18 cellular contexts compared by ENCODE assay signal in the genomic region with DNA sequence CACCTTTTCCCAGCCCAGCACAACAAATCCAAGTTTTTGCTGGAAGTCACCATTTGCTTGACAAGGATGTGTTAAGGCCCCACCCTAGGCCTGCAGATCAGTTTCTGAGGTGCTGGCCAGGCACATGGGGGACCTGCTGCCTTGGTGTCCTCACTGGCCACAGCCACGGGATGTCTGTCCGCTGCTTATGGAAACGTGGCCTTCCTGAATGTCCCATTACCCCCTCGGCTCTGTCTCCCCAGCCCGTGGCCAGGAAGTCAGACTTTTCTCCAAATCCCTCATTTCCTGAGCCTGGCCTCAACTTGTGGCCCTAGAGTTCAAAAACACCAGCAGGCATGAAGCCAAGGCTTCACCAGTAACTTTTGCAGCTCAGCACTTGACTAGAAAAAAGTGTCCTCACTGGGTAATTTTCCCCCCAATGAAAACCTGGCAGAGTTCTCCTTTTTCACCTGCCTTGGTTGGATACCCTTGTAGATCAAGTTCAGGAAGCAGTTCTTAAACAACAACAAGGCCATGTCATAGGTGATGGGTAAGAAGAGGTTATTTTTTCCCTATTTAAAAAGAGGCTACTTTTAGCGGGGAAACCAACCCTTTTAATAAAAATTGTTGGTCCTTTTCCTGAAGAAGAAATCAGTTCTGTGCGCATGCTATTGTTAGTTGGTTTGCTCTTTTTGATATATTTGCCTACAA.
DNase-seq lines count a peak whose midpoint lies in the region; ATAC-seq, FAIRE-seq and TF ChIP-seq lines count a peak whose summit lies in the region.
"Had no signal": no experiment of that assay in that cellular context is flagged by ENCODE, and none has a peak within 500 bp of the region (broad histone marks: within the 10 kb centered on the region; RNA-seq: fewer than 3 reads in every experiment).

No MANE protein-coding gene starts in this region.

- H3K36me3 Mint-ChIP-seq in IgD-negative memory B cell: peaks cover 25% of the 10 kb centered on the region
- H3K36me3 Mint-ChIP-seq in activated naive CD8-positive, alpha-beta T cell treated with anti-CD3 and anti-CD28 coated beads for 36 hours: peaks cover 13% of the 10 kb centered on the region

- peak; percentile 47 for FAIRE-seq in HepG2 (lab: Jason Lieb, UNC)

- H3K27ac Mint-ChIP-seq in IgD-negative memory B cell: peak overlapping the region; percentile 9 to 95 (median 80)
- peak overlapping the region; percentile 42 for H3K27ac Mint-ChIP-seq in activated naive CD8-positive, alpha-beta T cell treated with anti-CD3 and anti-CD28 coated beads for 36 hours

- H2AFZ ChIP-seq in HepG2 (ENCODE audit: low read length): no peak overlapping the region
- H2AFZ ChIP-seq: PC-9 had no signal

- POLR2A ChIA-PET in HepG2 (lab: Yijun Ruan, JAX): no interaction called here

- TF ChIP-seq EP300 in HepG2 (IDR thresholded peaks at IDR 0.05; ENCODE audit: low read depth in 2 of 2, low read length in 2 of 2) (no peak), HepG2 (CRISPR knock-in tag; IDR thresholded peaks at IDR 0.05; ENCODE audit: borderline replicate concordance) (no peak)

- ATAC-seq in HepG2 (no peak), right lobe of liver (no peak)
- ATAC-seq: left lung had no signal

- in situ Hi-C loops in HepG2 (cut with HindIII; ENCODE audit: extremely low pct_ligation_motif_present, low pct_unique_long_range_greater_than_20kb): no loop called here

- TF ChIP-seq CTCF in HepG2 (CRISPR knock-in tag; IDR thresholded peaks at IDR 0.05) (no peak), right lobe of liver (IDR thresholded peaks at IDR 0.05) (no peak), thyroid gland (IDR thresholded peaks at IDR 0.05) (no peak)

- CTCF ChIA-PET in HepG2 (lab: Yijun Ruan, JAX; ENCODE audit: low intra/inter-chr PET ratio, low total read pairs): no interaction called here

- H3K4me3 Mint-ChIP-seq in IgD-negative memory B cell: peak overlapping the region in 1 of 4 donors; percentile 20
- H3K4me3 Mint-ChIP-seq in activated naive CD8-positive, alpha-beta T cell treated with anti-CD3 and anti-CD28 coated beads for 36 hours: no peak overlapping the region

- no peaks in the 10 kb centered on the region for H3K27me3 ChIP-seq in HepG2 (ENCODE audit: control insufficient read depth in 1 of 2, insufficient read depth in 2 of 2, low read length in 2 of 2)
- no peaks in the 10 kb centered on the region for H3K27me3 ChIP-seq in right lobe of liver
- H3K27me3 ChIP-seq in thyroid gland: no peaks in the 10 kb centered on the region
- H3K27me3 ChIP-seq: left lung, spleen had no signal

- H4K20me1 ChIP-seq in HepG2 (ENCODE audit: insufficient read depth, low read length): no peaks in the 10 kb centered on the region

- no peak for DNase-seq in HepG2 (ENCODE audit: low spot score)
- DNase-seq in right lobe of liver: no peak
- no peak for DNase-seq in activated naive CD8-positive, alpha-beta T cell treated with anti-CD3 and anti-CD28 coated beads for 36 hours
- peak; percentile 66 to 71 for DNase-seq in thyroid gland
- DNase-seq in EL: no peak
- DNase-seq in DMS 273 (lab: John Stamatoyannopoulos, UW; ENCODE audit: unreplicated experiment): no peak
- DNase-seq in AG20443 (ENCODE audit: low spot score): no peak
- DNase-seq: amygdala; foreskin melanocyte; MM.1S; NCI-H2029 treated with DMSO at 0.1 percent for 48 hours; NCI-H526; spleen; stimulated activated naive CD4-positive, alpha-beta T cell treated with Interleukin-2 at 50 U/mL for 16 hours; WERI-Rb-1 had no signal

- WGBS in HepG2 (ENCODE audit: low lambda C conversion rate): 93% methylated on average over 7 of the region's 7 CpGs
- 68% methylated on average over 7 of the region's 7 CpGs for WGBS in right lobe of liver (ENCODE audit: insufficient coverage, low coverage, low lambda C conversion rate, missing lambda C conversion rate)
- 62 to 64% methylated on average over 7 of the region's 7 CpGs for WGBS in thyroid gland, 2 donors

- intact Hi-C loops in HepG2 (cut with micrococcal nuclease; ENCODE audit: unreplicated experiment) (no loop called here), right lobe of liver (cut with DNase I) (no loop called here), thyroid gland (cut with DNase I) (no loop called here)

- H3K4me2 ChIP-seq in HepG2 (ENCODE audit: low read depth, low read length): no peak overlapping the region
- H3K4me2 ChIP-seq: PC-9 had no signal

- no peaks in the 10 kb centered on the region for H3K27me3 Mint-ChIP-seq in IgD-negative memory B cell
- no peaks in the 10 kb centered on the region for H3K27me3 Mint-ChIP-seq in activated naive CD8-positive, alpha-beta T cell treated with anti-CD3 and anti-CD28 coated beads for 36 hours

- H3K79me2 ChIP-seq in HepG2 (ENCODE audit: insufficient read depth, low read length): no peaks in the 10 kb centered on the region

- H3K4me1 ChIP-seq in HepG2 (ENCODE audit: insufficient read depth, low read length) (no peaks in the 10 kb centered on the region), right lobe of liver (no peaks in the 10 kb centered on the region), thyroid gland (peaks cover 4 to 9% of the 10 kb centered on the region in 2 donors)

- no TSS peak for BruUV-seq in HepG2 (replicated peaks; lab: Mats Ljungman, UMichigan)

- H3K36me3 ChIP-seq in HepG2 (replicated peaks in 1 of 2; ENCODE audit: control insufficient read depth in 1 of 2, insufficient read depth in 2 of 2, low read length in 2 of 2): no peaks in the 10 kb centered on the region
- H3K36me3 ChIP-seq in right lobe of liver: no peaks in the 10 kb centered on the region
- peaks cover 7 to 9% of the 10 kb centered on the region in 2 donors for H3K36me3 ChIP-seq in thyroid gland

- H3K27ac ChIP-seq in HepG2 (ENCODE audit: extremely low read length, insufficient read depth, low read length): no peak overlapping the region
- H3K27ac ChIP-seq in right lobe of liver: no peak overlapping the region
- H3K27ac ChIP-seq in thyroid gland: peak overlapping the region in 2 of 3 donors; percentile 10 to 50
- H3K27ac ChIP-seq: left lung, PC-9, WERI-Rb-1 had no signal

- H3K9ac ChIP-seq in HepG2 (ENCODE audit: insufficient read depth, low read depth, low read length): no peak overlapping the region

- H3K9me3 Mint-ChIP-seq in IgD-negative memory B cell: no peaks in the 10 kb centered on the region
- H3K9me3 Mint-ChIP-seq in activated naive CD8-positive, alpha-beta T cell treated with anti-CD3 and anti-CD28 coated beads for 36 hours: no peaks in the 10 kb centered on the region

- H3K4me3 ChIP-seq in HepG2 (replicated peaks in 1 of 3; ENCODE audit: insufficient read depth in 1 of 3, low read depth in 2 of 3, low read length in 3 of 3) (no peak overlapping the region), right lobe of liver (no peak overlapping the region), thyroid gland (replicated peaks in 1 of 3) (no peak overlapping the region)
- H3K4me3 ChIP-seq: left lung, PC-9, spleen had no signal

- no peaks in the 10 kb centered on the region for H3K9me3 ChIP-seq in HepG2 (ENCODE audit: low read length)
- no peaks in the 10 kb centered on the region for H3K9me3 ChIP-seq in right lobe of liver
- H3K9me3 ChIP-seq in thyroid gland: no peaks in the 10 kb centered on the region
- H3K9me3 ChIP-seq: left lung, spleen had no signal

- TF ChIP-seq POLR2A in HepG2 (IDR thresholded peaks at IDR 0.05; ENCODE audit: insufficient read depth in 1 of 2, low read depth in 2 of 2, low read length in 2 of 2) (no peak), right lobe of liver (IDR thresholded peaks at IDR 0.05) (no peak), thyroid gland (IDR thresholded peaks at IDR 0.05) (no peak)

- H3K4me1 Mint-ChIP-seq in IgD-negative memory B cell: peaks cover 12 to 25% (median 22%) of the 10 kb centered on the region in 3 donors
- H3K4me1 Mint-ChIP-seq in activated naive CD8-positive, alpha-beta T cell treated with anti-CD3 and anti-CD28 coated beads for 36 hours: peaks cover 27% of the 10 kb centered on the region

- TF ChIP-seq RAD21 in HepG2 (CRISPR knock-in tag; IDR thresholded peaks at IDR 0.05): no peak

TF ChIP-seq in HepG2, 621 proteins besides CTCF, POLR2A, EP300 and RAD21:
- no peak for TF ChIP-seq ZIK1 (CRISPR knock-in tag; IDR thresholded peaks at IDR 0.05; ENCODE audit: borderline replicate concordance, low read depth)
- TF ChIP-seq FOXK1 (CRISPR knock-in tag; IDR thresholded peaks at IDR 0.05; ENCODE audit: borderline replicate concordance, low read depth): no peak
- TF ChIP-seq ZGPAT (CRISPR knock-in tag; IDR thresholded peaks at IDR 0.05): no peak
- no peak for TF ChIP-seq FOXP4 (CRISPR knock-in tag; IDR thresholded peaks at IDR 0.05)
- TF ChIP-seq, protein P1, sequence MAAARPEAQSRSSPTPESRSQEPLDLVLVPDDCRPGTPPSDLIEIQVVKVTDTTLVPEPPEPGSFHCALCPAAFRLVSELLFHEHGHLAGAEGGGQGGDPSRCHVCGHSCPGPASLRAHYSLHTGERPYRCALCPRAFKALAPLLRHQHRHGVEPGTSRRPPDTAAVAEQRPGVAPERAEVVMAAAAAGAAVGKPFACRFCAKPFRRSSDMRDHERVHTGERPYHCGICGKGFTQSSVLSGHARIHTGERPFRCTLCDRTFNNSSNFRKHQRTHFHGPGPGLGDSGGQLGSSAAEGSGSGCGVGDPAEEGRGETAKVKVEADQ (CRISPR knock-in tag; IDR thresholded peaks at IDR 0.05; ENCODE audit: borderline replicate concordance): no peak

Comparison
In these comparisons a context has a peak if more than half of its experiments do, and no peak if none do; other contexts are left out.
1. DNase-seq: peak in thyroid gland (2 of 2); none in HepG2 (single experiment), right lobe of liver (0 of 3), activated naive CD8-positive, alpha-beta T cell treated with anti-CD3 and anti-CD28 coated beads for 36 hours (single experiment), EL (single experiment), DMS 273 (single experiment) and AG20443 (single experiment).
2. H3K27ac ChIP-seq: peak in thyroid gland (2 of 3); none in HepG2 (single experiment) and right lobe of liver (0 of 3).